30 cellular contexts compared by ENCODE assay signal in the genomic region with DNA sequence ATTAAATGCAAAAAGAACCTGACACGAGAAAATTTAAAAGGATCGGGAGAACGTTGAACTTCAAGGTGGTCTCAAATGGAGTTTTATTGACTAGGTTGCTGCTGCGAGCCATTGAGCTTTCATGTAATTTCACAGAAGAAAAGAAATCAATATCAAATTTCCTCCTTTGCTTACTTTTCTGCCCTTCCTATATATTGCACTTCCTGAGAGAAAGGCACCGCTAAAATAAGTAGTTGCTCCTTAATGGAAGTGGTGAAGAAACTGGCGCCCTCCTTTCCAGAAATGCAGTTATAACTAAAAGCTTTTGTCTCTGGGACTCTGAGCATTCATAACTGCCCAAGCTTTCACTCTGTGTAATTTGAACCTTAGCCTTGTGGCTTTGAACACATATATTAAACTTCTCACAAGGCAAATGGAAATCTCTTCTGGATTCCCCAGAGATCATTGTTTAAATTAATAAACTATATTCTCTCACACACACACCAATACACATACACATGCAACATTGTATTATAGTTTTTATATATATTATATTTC. TPM values are rescaled to one million over a fixed set of nuclear protein-coding genes. Genes with fewer than 3 reads are reported as not detected.
DNase-seq lines count a peak whose midpoint lies in the region; ATAC-seq and TF ChIP-seq lines count a peak whose summit lies in the region.
"Had no signal": no experiment of that assay in that cellular context is flagged by ENCODE, and none has a peak within 500 bp of the region (broad histone marks: within the 10 kb centered on the region; RNA-seq: fewer than 3 reads in every experiment).

No MANE protein-coding gene starts in this region.

- DNase-seq in NCI-H146 (lab: John Stamatoyannopoulos, UW) (peak; percentile 5), NCI-H146 treated with DMSO at 0.1 percent for 48 hours (lab: John Stamatoyannopoulos, UW; ENCODE audit: unreplicated experiment) (no peak), iris pigment epithelial cell (ENCODE audit: low read depth) (peak; percentile 36), GM03348 (ENCODE audit: low spot score) (no peak)
- DNase-seq in activated naive CD4-positive, alpha-beta T cell treated with anti-CD3 and anti-CD28 coated beads, Interleukin-2, amount 50 U/mL, for 72 hours (ENCODE audit: low spot score in 2 of 2): no peak
- DNase-seq in activated T-cell treated with anti-CD3 and anti-CD28 coated beads, Interleukin-2, amount 50 U/mL, for 24 hours: no peak
- no peak for DNase-seq in stimulated activated naive B cell treated with anti-CD40 and anti-IgM and Interleukin-4, amounts not matched to agents 10 μg/mL and 1 μg/mL and 100 μg/mL, for 72 hours
- DNase-seq: activated CD4-positive, alpha-beta memory T cell treated with anti-CD3 and anti-CD28 coated beads for 36 hours; activated CD4-positive, alpha-beta T cell treated with anti-CD3 and anti-CD28 coated beads for 1 hour; activated CD8-positive, alpha-beta memory T cell treated with anti-CD3 and anti-CD28 coated beads, Interleukin-2, amount 50 U/mL, for 4 hours; activated naive CD4-positive, alpha-beta T cell treated with anti-CD3 and anti-CD28 coated beads, Interleukin-2, amount 10 ng/mL, durations not matched to agents 7 days and 5 days; amygdala; cortex of kidney; effector memory CD8-positive, alpha-beta T cell; GDM1; glutamatergic neuron; islet precursor cell; left ventricle myocardium superior; NCI-H1092; NCI-H187; NCI-H226; NCI-H526 treated with DMSO at 0.1 percent for 48 hours; PC-3; psoas muscle; stimulated activated CD4-positive, alpha-beta T cell treated with anti-CD3 and anti-CD28 coated beads, Interleukin-4, amount 100 ng/mL, for 1 hour; tibial artery had no signal

- H3K36me3 Mint-ChIP-seq in activated naive CD4-positive, alpha-beta T cell treated with anti-CD3 and anti-CD28 coated beads, Interleukin-2, amount 50 U/mL, for 72 hours: no peaks in the 10 kb centered on the region
- no peaks in the 10 kb centered on the region for H3K36me3 Mint-ChIP-seq in activated T-cell treated with anti-CD3 and anti-CD28 coated beads, Interleukin-2, amount 50 U/mL, for 24 hours (ENCODE audit: low read depth)
- H3K36me3 Mint-ChIP-seq in stimulated activated naive B cell treated with anti-CD40 and anti-IgM and Interleukin-4, amounts not matched to agents 10 μg/mL and 1 μg/mL and 100 μg/mL, for 72 hours: no peaks in the 10 kb centered on the region
- H3K36me3 Mint-ChIP-seq: activated CD4-positive, alpha-beta memory T cell treated with anti-CD3 and anti-CD28 coated beads for 36 hours; activated naive CD4-positive, alpha-beta T cell treated with anti-CD3 and anti-CD28 coated beads, Interleukin-2, amount 10 ng/mL, durations not matched to agents 7 days and 5 days; CD14-positive monocyte had no signal

- no peak overlapping the region for H3K4me3 Mint-ChIP-seq in activated T-cell treated with anti-CD3 and anti-CD28 coated beads, Interleukin-2, amount 50 U/mL, for 24 hours
- no peak overlapping the region for H3K4me3 Mint-ChIP-seq in stimulated activated naive B cell treated with anti-CD40 and anti-IgM and Interleukin-4, amounts not matched to agents 10 μg/mL and 1 μg/mL and 100 μg/mL, for 72 hours
- H3K4me3 Mint-ChIP-seq: activated CD4-positive, alpha-beta memory T cell treated with anti-CD3 and anti-CD28 coated beads for 36 hours; activated naive CD4-positive, alpha-beta T cell treated with anti-CD3 and anti-CD28 coated beads, Interleukin-2, amount 10 ng/mL, durations not matched to agents 7 days and 5 days; CD14-positive monocyte; effector memory CD8-positive, alpha-beta T cell; T-helper 2 cell treated with Interferon-gamma antibody and Interleukin-4, amounts not matched to agents 5 μg/mL and 100 μg/mL, for 36 hours had no signal

- H3K27ac Mint-ChIP-seq in activated naive CD4-positive, alpha-beta T cell treated with anti-CD3 and anti-CD28 coated beads, Interleukin-2, amount 50 U/mL, for 72 hours: no peak overlapping the region
- H3K27ac Mint-ChIP-seq in activated T-cell treated with anti-CD3 and anti-CD28 coated beads, Interleukin-2, amount 50 U/mL, for 24 hours: no peak overlapping the region
- no peak overlapping the region for H3K27ac Mint-ChIP-seq in stimulated activated naive B cell treated with anti-CD40 and anti-IgM and Interleukin-4, amounts not matched to agents 10 μg/mL and 1 μg/mL and 100 μg/mL, for 72 hours
- H3K27ac Mint-ChIP-seq: activated CD4-positive, alpha-beta memory T cell treated with anti-CD3 and anti-CD28 coated beads for 36 hours; activated naive CD4-positive, alpha-beta T cell treated with anti-CD3 and anti-CD28 coated beads, Interleukin-2, amount 10 ng/mL, durations not matched to agents 7 days and 5 days; CD14-positive monocyte; effector memory CD8-positive, alpha-beta T cell; T-helper 2 cell treated with Interferon-gamma antibody and Interleukin-4, amounts not matched to agents 5 μg/mL and 100 μg/mL, for 36 hours had no signal

- H3K9me3 Mint-ChIP-seq in activated naive CD4-positive, alpha-beta T cell treated with anti-CD3 and anti-CD28 coated beads, Interleukin-2, amount 50 U/mL, for 72 hours: no peaks in the 10 kb centered on the region
- no peaks in the 10 kb centered on the region for H3K9me3 Mint-ChIP-seq in activated T-cell treated with anti-CD3 and anti-CD28 coated beads, Interleukin-2, amount 50 U/mL, for 24 hours
- H3K9me3 Mint-ChIP-seq in stimulated activated naive B cell treated with anti-CD40 and anti-IgM and Interleukin-4, amounts not matched to agents 10 μg/mL and 1 μg/mL and 100 μg/mL, for 72 hours: no peaks in the 10 kb centered on the region
- H3K9me3 Mint-ChIP-seq: activated CD4-positive, alpha-beta memory T cell treated with anti-CD3 and anti-CD28 coated beads for 36 hours; activated naive CD4-positive, alpha-beta T cell treated with anti-CD3 and anti-CD28 coated beads, Interleukin-2, amount 10 ng/mL, durations not matched to agents 7 days and 5 days; effector memory CD8-positive, alpha-beta T cell; T-helper 2 cell treated with Interferon-gamma antibody and Interleukin-4, amounts not matched to agents 5 μg/mL and 100 μg/mL, for 36 hours had no signal

- H3K27me3 Mint-ChIP-seq in activated T-cell treated with anti-CD3 and anti-CD28 coated beads, Interleukin-2, amount 50 U/mL, for 24 hours: peaks cover 40% of the 10 kb centered on the region
- H3K27me3 Mint-ChIP-seq in stimulated activated naive B cell treated with anti-CD40 and anti-IgM and Interleukin-4, amounts not matched to agents 10 μg/mL and 1 μg/mL and 100 μg/mL, for 72 hours: peaks cover 14 to 22% of the 10 kb centered on the region in 2 donors

- peaks cover 16% of the 10 kb centered on the region for H3K4me1 Mint-ChIP-seq in activated T-cell treated with anti-CD3 and anti-CD28 coated beads, Interleukin-2, amount 50 U/mL, for 24 hours (ENCODE audit: low read depth)
- H3K4me1 Mint-ChIP-seq in stimulated activated naive B cell treated with anti-CD40 and anti-IgM and Interleukin-4, amounts not matched to agents 10 μg/mL and 1 μg/mL and 100 μg/mL, for 72 hours: no peaks in the 10 kb centered on the region
- H3K4me1 Mint-ChIP-seq: activated naive CD4-positive, alpha-beta T cell treated with anti-CD3 and anti-CD28 coated beads, Interleukin-2, amount 10 ng/mL, durations not matched to agents 7 days and 5 days; CD14-positive monocyte had no signal

- peak; percentile 13; the same call in 1 of the 3 replicates for ATAC-seq in SK-N-SH treated with all-trans-retinoic acid at 6 μM for 48 hours
- ATAC-seq in activated naive CD4-positive, alpha-beta T cell treated with anti-CD3 and anti-CD28 coated beads, Interleukin-2, amount 50 U/mL, for 72 hours: no peak
- no peak for ATAC-seq in stimulated activated naive B cell treated with anti-CD40 and anti-IgM and Interleukin-4, amounts not matched to agents 10 μg/mL and 1 μg/mL and 100 μg/mL, for 72 hours (replicated peaks)
- ATAC-seq: effector memory CD8-positive, alpha-beta T cell; left ventricle myocardium superior; PC-3; psoas muscle; Right ventricle myocardium inferior had no signal

TF ChIP-seq in SK-N-SH treated with all-trans-retinoic acid at 6 μM for 48 hours, 23 proteins besides CTCF, POLR2A, EP300 and RAD21 (continues in another document):
- TF ChIP-seq TCF4 (CRISPR knock-in tag; IDR thresholded peaks at IDR 0.05; ENCODE audit: borderline replicate concordance) (no peak), TOX (CRISPR knock-in tag; IDR thresholded peaks at IDR 0.05; ENCODE audit: borderline replicate concordance) (no peak), RARB (CRISPR knock-in tag; IDR thresholded peaks at IDR 0.05) (no peak), BACH2 (CRISPR knock-in tag; IDR thresholded peaks at IDR 0.05; ENCODE audit: borderline replicate concordance) (no peak), ESRRG (CRISPR knock-in tag; IDR thresholded peaks at IDR 0.05) (no peak), ZFP3 (CRISPR knock-in tag; IDR thresholded peaks at IDR 0.05) (no peak)
- TF ChIP-seq, protein P1, sequence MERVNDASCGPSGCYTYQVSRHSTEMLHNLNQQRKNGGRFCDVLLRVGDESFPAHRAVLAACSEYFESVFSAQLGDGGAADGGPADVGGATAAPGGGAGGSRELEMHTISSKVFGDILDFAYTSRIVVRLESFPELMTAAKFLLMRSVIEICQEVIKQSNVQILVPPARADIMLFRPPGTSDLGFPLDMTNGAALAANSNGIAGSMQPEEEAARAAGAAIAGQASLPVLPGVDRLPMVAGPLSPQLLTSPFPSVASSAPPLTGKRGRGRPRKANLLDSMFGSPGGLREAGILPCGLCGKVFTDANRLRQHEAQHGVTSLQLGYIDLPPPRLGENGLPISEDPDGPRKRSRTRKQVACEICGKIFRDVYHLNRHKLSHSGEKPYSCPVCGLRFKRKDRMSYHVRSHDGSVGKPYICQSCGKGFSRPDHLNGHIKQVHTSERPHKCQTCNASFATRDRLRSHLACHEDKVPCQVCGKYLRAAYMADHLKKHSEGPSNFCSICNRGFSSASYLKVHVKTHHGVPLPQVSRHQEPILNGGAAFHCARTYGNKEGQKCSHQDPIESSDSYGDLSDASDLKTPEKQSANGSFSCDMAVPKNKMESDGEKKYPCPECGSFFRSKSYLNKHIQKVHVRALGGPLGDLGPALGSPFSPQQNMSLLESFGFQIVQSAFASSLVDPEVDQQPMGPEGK (CRISPR knock-in tag; IDR thresholded peaks at IDR 0.05; ENCODE audit: borderline replicate concordance): no peak
- TF ChIP-seq, protein P2, sequence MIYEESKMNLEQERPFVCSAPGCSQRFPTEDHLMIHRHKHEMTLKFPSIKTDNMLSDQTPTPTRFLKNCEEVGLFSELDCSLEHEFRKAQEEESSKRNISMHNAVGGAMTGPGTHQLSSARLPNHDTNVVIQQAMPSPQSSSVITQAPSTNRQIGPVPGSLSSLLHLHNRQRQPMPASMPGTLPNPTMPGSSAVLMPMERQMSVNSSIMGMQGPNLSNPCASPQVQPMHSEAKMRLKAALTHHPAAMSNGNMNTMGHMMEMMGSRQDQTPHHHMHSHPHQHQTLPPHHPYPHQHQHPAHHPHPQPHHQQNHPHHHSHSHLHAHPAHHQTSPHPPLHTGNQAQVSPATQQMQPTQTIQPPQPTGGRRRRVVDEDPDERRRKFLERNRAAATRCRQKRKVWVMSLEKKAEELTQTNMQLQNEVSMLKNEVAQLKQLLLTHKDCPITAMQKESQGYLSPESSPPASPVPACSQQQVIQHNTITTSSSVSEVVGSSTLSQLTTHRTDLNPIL (CRISPR knock-in tag; IDR thresholded peaks at IDR 0.05; ENCODE audit: low read depth): no peak

RNA-seq across cellular contexts. Expression of a gene that starts 13.4 kb away (rescaled TPM):
- 100 to 1,000 TPM in 1 of 2 donors, 10 to 100 TPM in 1; 41.0 to 104 TPM for total RNA-seq in activated naive CD4-positive, alpha-beta T cell treated with anti-CD3 and anti-CD28 coated beads, Interleukin-2, amount 50 U/mL, for 72 hours

Comparison
In these comparisons a context has a peak if more than half of its experiments do, and no peak if none do; other contexts are left out.
1. DNase-seq: peak in NCI-H146 (single experiment) and iris pigment epithelial cell (single experiment); none in NCI-H146 treated with DMSO at 0.1 percent for 48 hours (single experiment), activated naive CD4-positive, alpha-beta T cell treated with anti-CD3 and anti-CD28 coated beads, Interleukin-2, amount 50 U/mL, for 72 hours (0 of 2), activated T-cell treated with anti-CD3 and anti-CD28 coated beads, Interleukin-2, amount 50 U/mL, for 24 hours (single experiment), stimulated activated naive B cell treated with anti-CD40 and anti-IgM and Interleukin-4, amounts not matched to agents 10 μg/mL and 1 μg/mL and 100 μg/mL, for 72 hours (single experiment) and GM03348 (single experiment).